Comparison of ENCODE assay signal across 15 cellular contexts in genomic region chr12:89993632-89994031, GRCh38.
DNase-seq lines count a peak whose midpoint lies in the region; ATAC-seq, FAIRE-seq and TF ChIP-seq lines count a peak whose summit lies in the region.
"Had no signal": no experiment of that assay in that cellular context is flagged by ENCODE, and none has a peak within 500 bp of the region (broad histone marks: within the 10 kb centered on the region; RNA-seq: fewer than 3 reads in every experiment).

No MANE protein-coding gene starts in this region.

- H3K9me2 ChIP-seq in OCI-LY7 (ENCODE audit: insufficient read depth, low read length) = no peaks in the 10 kb centered on the region

- no peak overlapping the region for H4K8ac ChIP-seq in mesenchymal stem cell (ENCODE audit: low read length)

- SMC1A ChIA-PET in GM12878 (lab: Charles Lee; ENCODE audit: uncharacterized antibody, unreplicated experiment) = interaction anchor here (0.6 kb wide), 1 partner anchor 99 kb away, joined by 4 read pairs; no protein-coding TSS in a partner anchor

- no peak overlapping the region for H4K91ac ChIP-seq in mesenchymal stem cell (ENCODE audit: low read length)

- intact Hi-C loops in OCI-LY7 (cut with micrococcal nuclease; ENCODE audit: unreplicated experiment) (no loop called here), GM12878 (cut with micrococcal nuclease; ENCODE audit: unreplicated experiment) (no loop called here)

- H2BK12ac ChIP-seq in mesenchymal stem cell (ENCODE audit: low read length in 2 of 2) = peak overlapping the region; percentile 18 to 39

- H2BK15ac ChIP-seq in mesenchymal stem cell (ENCODE audit: low read depth, poor library complexity, severe bottlenecking) = no peak overlapping the region

- H3K23ac ChIP-seq in mesenchymal stem cell (ENCODE audit: low read length in 2 of 2) = no peak overlapping the region

- peaks cover 7% of the 10 kb centered on the region; the same call in 1 of the 3 replicates for H3K9me3 ChIP-seq in A549
- H3K9me3 ChIP-seq in OCI-LY7 (ENCODE audit: low read length) = peaks cover 6% of the 10 kb centered on the region; the same call in 1 of the 2 replicates
- no peaks in the 10 kb centered on the region for H3K9me3 ChIP-seq in GM12878 (replicated peaks; ENCODE audit: control insufficient read depth, insufficient read depth, low read length)
- H3K9me3 ChIP-seq in mesenchymal stem cell (ENCODE audit: control insufficient read depth, low read length) = no peaks in the 10 kb centered on the region
- H3K9me3 ChIP-seq: BLaER1, HAP-1 had no signal

- TF ChIP-seq EP300 in A549 (IDR thresholded peaks at IDR 0.05) (no peak), GM12878 (IDR thresholded peaks at IDR 0.05; ENCODE audit: borderline replicate concordance in 1 of 2, control insufficient read depth in 1 of 2, low read depth in 2 of 2, low read length in 2 of 2) (no peak)

- H3K27me3 ChIP-seq in GM12878 (replicated peaks in 1 of 2; ENCODE audit: control insufficient read depth in 2 of 2, insufficient read depth in 2 of 2, low read length in 1 of 2) (no peaks in the 10 kb centered on the region), mesenchymal stem cell (ENCODE audit: control insufficient read depth in 1 of 2, insufficient read depth in 1 of 2, low read length in 2 of 2) (no peaks in the 10 kb centered on the region)
- H3K27me3 ChIP-seq: BLaER1 had no signal

- RAD21 ChIA-PET in GM12878 (lab: Charles Lee; ENCODE audit: unreplicated experiment) = no interaction called here

- peak overlapping the region; percentile 79; the same call in 1 of the 2 replicates for H2AFZ ChIP-seq in OCI-LY7 (ENCODE audit: low read length)
- no peak overlapping the region for H2AFZ ChIP-seq in GM12878 (ENCODE audit: control insufficient read depth, low read depth, low read length)
- no peak overlapping the region for H2AFZ ChIP-seq in mesenchymal stem cell (ENCODE audit: low read depth, low read length)

- in situ Hi-C loops in GM12878 (cut with MboI) = no loop called here

- no peak overlapping the region for H2BK120ac ChIP-seq in mesenchymal stem cell (ENCODE audit: low read depth, low read length)

- H3K4ac ChIP-seq in mesenchymal stem cell (ENCODE audit: low read depth in 1 of 2, low read length in 2 of 2) = no peak overlapping the region

- no peak for TF ChIP-seq CTCF in A549 (IDR thresholded peaks at IDR 0.05)
- no peak for TF ChIP-seq CTCF in OCI-LY7 (conservative IDR thresholded peaks at IDR 0.05; ENCODE audit: low read length)
- no peak for TF ChIP-seq CTCF in GM12878 (IDR thresholded peaks at IDR 0.05 in 2 of 3, conservative IDR thresholded peaks at IDR 0.05 in 1 of 3; ENCODE audit: control insufficient read depth in 2 of 3, extremely low read depth in 1 of 3, insufficient read depth in 1 of 3, low read depth in 3 of 3, low read length in 3 of 3)
- TF ChIP-seq CTCF in GM20000 (IDR thresholded peaks at IDR 0.05; ENCODE audit: extremely low read depth, missing control alignments) = no peak

- no peak overlapping the region for H3K9ac ChIP-seq in GM12878 (ENCODE audit: control insufficient read depth, insufficient read depth, low read length)
- H3K9ac ChIP-seq in mesenchymal stem cell (ENCODE audit: low read length) = no peak overlapping the region
- H3K9ac ChIP-seq: BLaER1 had no signal

- H2AK5ac ChIP-seq in mesenchymal stem cell (ENCODE audit: low read length, severe bottlenecking) = no peak overlapping the region

- H3K18ac ChIP-seq in mesenchymal stem cell (ENCODE audit: low read depth in 1 of 2, low read length in 2 of 2) = peak overlapping the region in 1 of 2 experiments; percentile 62

- no peaks in the 10 kb centered on the region for H4K20me1 ChIP-seq in OCI-LY7 (ENCODE audit: insufficient read depth, low read length)
- H4K20me1 ChIP-seq in GM12878 (ENCODE audit: control insufficient read depth, insufficient read depth) = no peaks in the 10 kb centered on the region
- H4K20me1 ChIP-seq: BLaER1 had no signal

- H3K27ac ChIP-seq in A549 (no peak overlapping the region), OCI-LY7 (ENCODE audit: low read depth, low read length, poor library complexity, severe bottlenecking) (no peak overlapping the region), GM12878 (ENCODE audit: control insufficient read depth, insufficient read depth) (no peak overlapping the region), mesenchymal stem cell (ENCODE audit: low read length, poor library complexity, severe bottlenecking) (no peak overlapping the region)
- H3K27ac ChIP-seq: 22Rv1, BLaER1 had no signal

- H3K36me3 ChIP-seq in OCI-LY7 (ENCODE audit: insufficient read depth, low read length) (no peaks in the 10 kb centered on the region; the same call in 1 of the 2 replicates), GM12878 (ENCODE audit: control insufficient read depth in 2 of 2, insufficient read depth in 2 of 2, low read length in 1 of 2) (no peaks in the 10 kb centered on the region), mesenchymal stem cell (ENCODE audit: control insufficient read depth in 1 of 2, insufficient read depth in 2 of 2, low read depth in 1 of 2, low read length in 2 of 2) (no peaks in the 10 kb centered on the region)
- H3K36me3 ChIP-seq: BLaER1, HAP-1 had no signal

- no peaks in the 10 kb centered on the region for H3K4me1 ChIP-seq in A549
- peaks cover 21% of the 10 kb centered on the region for H3K4me1 ChIP-seq in OCI-LY7 (ENCODE audit: insufficient read depth, low read length, poor library complexity, severe bottlenecking)
- H3K4me1 ChIP-seq in GM12878 (ENCODE audit: control insufficient read depth, insufficient read depth, low read length) = no peaks in the 10 kb centered on the region
- H3K4me1 ChIP-seq in mesenchymal stem cell (ENCODE audit: control insufficient read depth, insufficient read depth, low read depth, low read length) = no peaks in the 10 kb centered on the region
- H3K4me1 ChIP-seq: BLaER1, HAP-1 had no signal

- BruUV-seq in OCI-LY7 (replicated peaks; lab: Mats Ljungman, UMichigan) (no TSS peak), GM12878 (replicated peaks; lab: Mats Ljungman, UMichigan) (no TSS peak)

- TF ChIP-seq POLR2A in A549 (IDR thresholded peaks at IDR 0.05; ENCODE audit: low read length) = no peak
- TF ChIP-seq POLR2A in GM12878 (IDR thresholded peaks at IDR 0.05; ENCODE audit: low read depth, low read length) = no peak

- H2BK5ac ChIP-seq in mesenchymal stem cell (ENCODE audit: low read depth, low read length, poor library complexity, severe bottlenecking) = no peak overlapping the region

- FAIRE-seq in A549 (lab: Jason Lieb, UNC) (no peak), GM12878 (lab: Jason Lieb, UNC) (peak; percentile 65)
- FAIRE-seq: H1, HepG2, HTR-8/SVneo had no signal

- H3K4me3 ChIP-seq in A549 (no peak overlapping the region), OCI-LY7 (ENCODE audit: low read depth, low read length, poor library complexity, severe bottlenecking) (no peak overlapping the region), GM12878 (no peak overlapping the region), mesenchymal stem cell (ENCODE audit: insufficient read depth in 1 of 2, low read depth in 1 of 2, low read length in 2 of 2) (no peak overlapping the region)
- H3K4me3 ChIP-seq: BLaER1, HAP-1 had no signal

- H3K14ac ChIP-seq in mesenchymal stem cell (ENCODE audit: low read length in 2 of 2) = no peak overlapping the region

- ATAC-seq in A549 (no peak), GM12878 (no peak)
- ATAC-seq: HepG2 had no signal

- 77% methylated on average over 1 of the region's 1 CpG for WGBS in A549 (ENCODE audit: missing lambda C conversion rate)
- 100% methylated on average over 1 of the region's 1 CpG for WGBS in GM12878 (ENCODE audit: insufficient coverage, insufficient replicate concordance, low lambda C conversion rate, missing lambda C conversion rate)
- WGBS in mesenchymal stem cell = 100% methylated on average over 1 of the region's 1 CpG

- H3K79me2 ChIP-seq in OCI-LY7 (ENCODE audit: insufficient read depth, low read depth, low read length) (no peaks in the 10 kb centered on the region), GM12878 (ENCODE audit: control insufficient read depth, insufficient read depth, low read length) (no peaks in the 10 kb centered on the region)

- DNase-seq in A549 (ENCODE audit: low read depth in 1 of 2, low spot score in 1 of 2) = no peak
- no peak for DNase-seq in OCI-LY7 (ENCODE audit: low spot score)
- DNase-seq in GM12878 (ENCODE audit: low read depth, low spot score) = no peak
- DNase-seq in mesenchymal stem cell = no peak
- no peak for DNase-seq in GM20000 (ENCODE audit: low spot score)
- DNase-seq in activated CD4-positive, alpha-beta T cell treated with anti-CD3 and anti-CD28 coated beads for 48 hours = no peak
- DNase-seq in activated naive CD4-positive, alpha-beta T cell (lab: John Stamatoyannopoulos, UW) = no peak
- DNase-seq in NCI-H2196 (lab: John Stamatoyannopoulos, UW; ENCODE audit: unreplicated experiment) = no peak
- DNase-seq: AML-193 had no signal

- no peak for TF ChIP-seq RAD21 in A549 (conservative IDR thresholded peaks at IDR 0.05 in 1 of 2, IDR thresholded peaks at IDR 0.05 in 1 of 2)
- TF ChIP-seq RAD21 in GM12878 (IDR thresholded peaks at IDR 0.05; ENCODE audit: insufficient read depth, low read depth, low read length) = no peak

- CTCF ChIA-PET in A549 (lab: Yijun Ruan, JAX) = interaction anchor here (0.6 kb wide), 1 partner anchor 952 kb away, joined by 4 read pairs; no protein-coding TSS in a partner anchor
- CTCF ChIA-PET in OCI-LY7 (lab: Charles Lee; ENCODE audit: unreplicated experiment) = no interaction called here
- CTCF ChIA-PET in GM12878 (lab: Yijun Ruan, JAX) = interaction anchor here (1.0 kb wide), 1 partner anchor 8 kb away, joined by 3 read pairs; no protein-coding TSS in a partner anchor

- no peaks in the 10 kb centered on the region for H3K79me1 ChIP-seq in mesenchymal stem cell (replicated peaks; ENCODE audit: low read length, poor library complexity, severe bottlenecking)

- POLR2A ChIA-PET in A549 (lab: Yijun Ruan, JAX) (no interaction called here), OCI-LY7 (lab: Charles Lee) (interaction anchor here (1.0 to 1.9 kb wide), 2 partner anchors 10 to 37 kb away, joined by 4 to 7 read pairs; no protein-coding TSS in a partner anchor), GM12878 (lab: Charles Lee) (no interaction called here)

- H3K4me2 ChIP-seq in A549 = no peak overlapping the region
- H3K4me2 ChIP-seq in OCI-LY7 (ENCODE audit: low read length) = no peak overlapping the region
- H3K4me2 ChIP-seq in GM12878 (ENCODE audit: control insufficient read depth, insufficient read depth) = no peak overlapping the region
- H3K4me2 ChIP-seq in mesenchymal stem cell (ENCODE audit: low read length, poor library complexity, severe bottlenecking) = no peak overlapping the region
- H3K4me2 ChIP-seq: BLaER1 had no signal

TF ChIP-seq in A549, 52 proteins besides CTCF, POLR2A, EP300 and RAD21 (continues in another document):
- no peak for TF ChIP-seq GATA3 (IDR thresholded peaks at IDR 0.05; ENCODE audit: borderline replicate concordance)
- TF ChIP-seq HOXA7 (CRISPR knock-in tag; IDR thresholded peaks at IDR 0.05) = no peak
- no peak for TF ChIP-seq JUNB (IDR thresholded peaks at IDR 0.05)

TF ChIP-seq in GM12878, 131 proteins besides CTCF, POLR2A, EP300 and RAD21 (continues in another document):
- TF ChIP-seq FOS (IDR thresholded peaks at IDR 0.05; ENCODE audit: borderline replicate concordance, extremely low read depth, insufficient read length) (no peak), SMAD1 (IDR thresholded peaks at IDR 0.05; ENCODE audit: low read depth, partially characterized antibody) (no peak), ZZZ3 (IDR thresholded peaks at IDR 0.05; ENCODE audit: control insufficient read depth, insufficient read length, low read depth) (no peak), IRF4 (IDR thresholded peaks at IDR 0.05; ENCODE audit: low read depth, low read length) (no peak)
